ENCODE assay signal across 17 cellular contexts in genomic region chr12:122584177-122584576, GRCh38. TPM values are rescaled to one million over a fixed set of nuclear protein-coding genes. Genes with fewer than 3 reads are reported as not detected.
DNase-seq lines count a peak whose midpoint lies in the region; ATAC-seq and TF ChIP-seq lines count a peak whose summit lies in the region.
"Had no signal": no experiment of that assay in that cellular context is flagged by ENCODE, and none has a peak within 500 bp of the region (broad histone marks: within the 10 kb centered on the region; RNA-seq: fewer than 3 reads in every experiment).

No MANE protein-coding gene starts in this region.

- H3F3A ChIP-seq in PC-3 (ENCODE audit: low read length, unreplicated experiment), result no peaks in the 10 kb centered on the region

- TF ChIP-seq CTCF in PC-3 (conservative IDR thresholded peaks at IDR 0.05; ENCODE audit: low read depth, low read length) (no peak), parathyroid adenoma (IDR thresholded peaks at IDR 0.05) (no peak)

- H3K79me2 ChIP-seq in PC-3 (ENCODE audit: low read length), result no peaks in the 10 kb centered on the region
- no peaks in the 10 kb centered on the region for H3K79me2 ChIP-seq in parathyroid adenoma

- no peaks in the 10 kb centered on the region for H4K20me1 ChIP-seq in PC-3 (ENCODE audit: low read length)
- H4K20me1 ChIP-seq: BLaER1 treated with 17β-estradiol and CSF1 and Interleukin-3, amounts not matched to agents 10 nM and 100 nM had no signal

- H3K9me2 ChIP-seq in PC-3 (replicated peaks; ENCODE audit: low read length), result no peaks in the 10 kb centered on the region

- H3K36me3 ChIP-seq in PC-3 (ENCODE audit: low read depth, low read length) (peaks cover 63% of the 10 kb centered on the region), parathyroid adenoma (ENCODE audit: control insufficient read depth, insufficient read depth, low read length) (no peaks in the 10 kb centered on the region)

- no peaks in the 10 kb centered on the region for H3K9me3 Mint-ChIP-seq in stimulated activated effector memory CD8-positive, alpha-beta T cell treated with anti-CD3 and anti-CD28 coated beads, Interleukin-12 subunit alpha, Interleukin-12 subunit beta, amount 100 ng/mL, for 72 hours
- H3K9me3 Mint-ChIP-seq: CD4-positive, alpha-beta T cell; CD8-positive, alpha-beta T cell had no signal

- no peak; the same call in 1 of the 2 replicates for ATAC-seq in PC-3
- ATAC-seq in stimulated activated effector memory CD8-positive, alpha-beta T cell treated with anti-CD3 and anti-CD28 coated beads, Interleukin-12 subunit alpha, Interleukin-12 subunit beta, amount 100 ng/mL, for 72 hours, result no peak
- no peak for ATAC-seq in HG03196 (IDR thresholded peaks at IDR 0.05; ENCODE audit: unreplicated experiment)
- ATAC-seq: CD8-positive, alpha-beta T cell had no signal

- H2AFZ ChIP-seq in PC-3 (ENCODE audit: low read length), result no peak overlapping the region
- H2AFZ ChIP-seq in parathyroid adenoma, result peak overlapping the region; percentile 65

- H3K27ac ChIP-seq in PC-3 (ENCODE audit: low read length), result peak overlapping the region; percentile 48
- peak overlapping the region; percentile 74 for H3K27ac ChIP-seq in parathyroid adenoma
- H3K27ac ChIP-seq: BLaER1 treated with 17β-estradiol and CSF1 and Interleukin-3, amounts not matched to agents 10 nM and 100 nM; C4-2B had no signal

- H3K4me3 ChIP-seq in PC-3 (ENCODE audit: low read length) (no peak overlapping the region), parathyroid adenoma (ENCODE audit: low read depth, low read length) (no peak overlapping the region)
- H3K4me3 ChIP-seq: BLaER1 treated with 17β-estradiol and CSF1 and Interleukin-3, amounts not matched to agents 10 nM and 100 nM had no signal

- H3K4me1 Mint-ChIP-seq in stimulated activated effector memory CD8-positive, alpha-beta T cell treated with anti-CD3 and anti-CD28 coated beads, Interleukin-12 subunit alpha, Interleukin-12 subunit beta, amount 100 ng/mL, for 72 hours, result no peaks in the 10 kb centered on the region
- H3K4me1 Mint-ChIP-seq: B cell had no signal

- H3K9ac ChIP-seq in PC-3 (ENCODE audit: low read length) (no peak overlapping the region), parathyroid adenoma (no peak overlapping the region)
- H3K9ac ChIP-seq: BLaER1 treated with 17β-estradiol and CSF1 and Interleukin-3, amounts not matched to agents 10 nM and 100 nM had no signal

- DNase-seq in PC-3 (peak; percentile 5), anterior cingulate cortex (lab: John Stamatoyannopoulos, UW) (no peak), NCI-H2227 treated with DMSO at 0.1 percent for 48 hours (lab: John Stamatoyannopoulos, UW) (no peak)
- DNase-seq in stimulated activated effector memory CD8-positive, alpha-beta T cell treated with anti-CD3 and anti-CD28 coated beads, Interleukin-12 subunit alpha, Interleukin-12 subunit beta, amount 100 ng/mL, for 72 hours (ENCODE audit: low spot score in 2 of 2), result no peak
- DNase-seq: 8988T; AML-193; Caco-2; Calu3; CD4-positive, alpha-beta T cell; CD8-positive, alpha-beta T cell; DMS79 treated with DMSO at 0.1 percent for 48 hours; GF-D8 had no signal

- no peaks in the 10 kb centered on the region for H3K27me3 ChIP-seq in PC-3 (ENCODE audit: low read length)
- H3K27me3 ChIP-seq in parathyroid adenoma (ENCODE audit: control insufficient read depth, insufficient read depth, low read length), result no peaks in the 10 kb centered on the region
- H3K27me3 ChIP-seq: BLaER1 treated with 17β-estradiol and CSF1 and Interleukin-3, amounts not matched to agents 10 nM and 100 nM had no signal

- CTCF ChIA-PET in PC-3 (lab: Charles Lee), result interaction anchor here (0.6 to 0.7 kb wide), 2 partner anchors 16 to 54 kb away, joined by 3 to 4 read pairs; no protein-coding TSS in a partner anchor

- H3K4me2 ChIP-seq in PC-3 (ENCODE audit: low read length), result no peak overlapping the region
- H3K4me2 ChIP-seq in parathyroid adenoma (ENCODE audit: low read length), result peak overlapping the region; percentile 19
- H3K4me2 ChIP-seq: BLaER1 treated with 17β-estradiol and CSF1 and Interleukin-3, amounts not matched to agents 10 nM and 100 nM had no signal

- POLR2A ChIA-PET in PC-3 (lab: Charles Lee; ENCODE audit: unreplicated experiment), result no interaction called here

- intact Hi-C loops in PC-3 (cut with micrococcal nuclease), result no loop called here

- no peak overlapping the region for H3K4me3 Mint-ChIP-seq in stimulated activated effector memory CD8-positive, alpha-beta T cell treated with anti-CD3 and anti-CD28 coated beads, Interleukin-12 subunit alpha, Interleukin-12 subunit beta, amount 100 ng/mL, for 72 hours
- H3K4me3 Mint-ChIP-seq: B cell; CD4-positive, alpha-beta T cell; CD8-positive, alpha-beta T cell had no signal

- H3K27ac Mint-ChIP-seq in stimulated activated effector memory CD8-positive, alpha-beta T cell treated with anti-CD3 and anti-CD28 coated beads, Interleukin-12 subunit alpha, Interleukin-12 subunit beta, amount 100 ng/mL, for 72 hours, result peak overlapping the region; percentile 63
- H3K27ac Mint-ChIP-seq: B cell; CD4-positive, alpha-beta T cell; CD8-positive, alpha-beta T cell had no signal

- BruUV-seq in PC-3 (replicated peaks; lab: Mats Ljungman, UMichigan), result no TSS peak

- peaks cover 100% of the 10 kb centered on the region for H3K36me3 Mint-ChIP-seq in stimulated activated effector memory CD8-positive, alpha-beta T cell treated with anti-CD3 and anti-CD28 coated beads, Interleukin-12 subunit alpha, Interleukin-12 subunit beta, amount 100 ng/mL, for 72 hours

- H3K9me3 ChIP-seq in PC-3 (ENCODE audit: low read length) (no peaks in the 10 kb centered on the region), parathyroid adenoma (ENCODE audit: control insufficient read depth, low read length) (no peaks in the 10 kb centered on the region)
- H3K9me3 ChIP-seq: BLaER1 treated with 17β-estradiol and CSF1 and Interleukin-3, amounts not matched to agents 10 nM and 100 nM; Caco-2 had no signal

- H3K4me1 ChIP-seq in PC-3 (ENCODE audit: insufficient read depth, low read length) (peaks cover 26% of the 10 kb centered on the region), parathyroid adenoma (peaks cover 25% of the 10 kb centered on the region)
- H3K4me1 ChIP-seq: BLaER1 treated with 17β-estradiol and CSF1 and Interleukin-3, amounts not matched to agents 10 nM and 100 nM had no signal

RNA-seq across cellular contexts. Expression of gene KNTC1, which starts 57.1 kb away (rescaled TPM):
- 80.3 and 84.8 TPM in 2 replicates for total RNA-seq in PC-3 (2014; rRNA removed)

RNA-seq across cellular contexts. Expression of gene RSRC2, which starts 57.4 kb away (rescaled TPM):
- 87.3 and 105 TPM in 2 replicates for total RNA-seq in PC-3 (2014; rRNA removed)
